Comparison of ENCODE assay signal across 19 cellular contexts in the genomic region with DNA sequence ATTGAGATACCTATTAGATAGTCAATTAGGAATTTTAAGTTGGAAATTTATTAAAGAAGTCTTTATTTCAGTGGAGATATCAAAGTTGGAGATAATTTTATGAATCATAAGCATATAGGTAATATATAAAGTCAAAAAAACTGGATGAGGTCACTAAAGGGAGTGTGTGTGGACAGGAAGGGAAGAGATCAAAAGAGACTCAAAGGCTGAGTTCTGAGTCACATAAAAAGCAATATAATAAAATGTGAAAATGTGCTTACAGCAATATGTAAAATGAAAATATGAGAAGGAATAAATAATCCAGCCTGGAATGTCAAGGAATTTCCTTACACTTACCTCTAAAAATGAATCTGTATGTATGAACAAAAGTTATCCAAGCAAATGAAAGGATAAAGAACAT.
DNase-seq lines count a peak whose midpoint lies in the region; ATAC-seq, FAIRE-seq and TF ChIP-seq lines count a peak whose summit lies in the region.
"Had no signal": no experiment of that assay in that cellular context is flagged by ENCODE, and none has a peak within 500 bp of the region (broad histone marks: within the 10 kb centered on the region; RNA-seq: fewer than 3 reads in every experiment).

No MANE protein-coding gene starts in this region.

- DNase-seq in Calu3 (no peak), ELR (ENCODE audit: low read depth) (peak; percentile 10), bronchial epithelial cell (ENCODE audit: low read depth) (peak; percentile 50), kidney tubule cell (ENCODE audit: low spot score) (peak; percentile 29), foreskin keratinocyte (no peak), SJCRH30 (no peak)
- DNase-seq: C1 segment of cervical spinal cord; CD4-positive, alpha-beta memory T cell; COR-L47; DMS153; DMS79 treated with DMSO at 0.1 percent for 48 hours; H9 had no signal

- no peaks in the 10 kb centered on the region for H3K4me1 ChIP-seq in foreskin keratinocyte
- no peaks in the 10 kb centered on the region for H3K4me1 ChIP-seq in SJCRH30

- ATAC-seq in GM19324 (IDR thresholded peaks at IDR 0.05; ENCODE audit: low FRiP score, unreplicated experiment) (no peak), HG02938 (IDR thresholded peaks at IDR 0.05; ENCODE audit: unreplicated experiment) (no peak), foreskin keratinocyte (no peak)
- ATAC-seq: GM23338, HCT116 had no signal

- H3K27ac ChIP-seq in foreskin keratinocyte (no peak overlapping the region), SJCRH30 (no peak overlapping the region)

- no peaks in the 10 kb centered on the region for H3K27me3 Mint-ChIP-seq in Calu3 (ENCODE audit: unreplicated experiment)
- H3K27me3 Mint-ChIP-seq: CD4-positive, alpha-beta memory T cell had no signal

- H3K36me3 ChIP-seq in bronchial epithelial cell (ENCODE audit: control insufficient read depth, insufficient read depth, low read length) = no peaks in the 10 kb centered on the region
- no peaks in the 10 kb centered on the region for H3K36me3 ChIP-seq in SJCRH30

- H3K36me3 Mint-ChIP-seq in Calu3 (ENCODE audit: insufficient read depth, unreplicated experiment) = no peaks in the 10 kb centered on the region
- H3K36me3 Mint-ChIP-seq: CD4-positive, alpha-beta memory T cell had no signal

- CTCF ChIA-PET in Calu3 (lab: Charles Lee) = no interaction called here

- peaks cover 6% of the 10 kb centered on the region for H3K9me3 Mint-ChIP-seq in Calu3 (ENCODE audit: low read depth, unreplicated experiment)
- H3K9me3 Mint-ChIP-seq: GM23338 had no signal

- H3K4me3 Mint-ChIP-seq in Calu3 (ENCODE audit: low read depth, unreplicated experiment) = no peak overlapping the region
- H3K4me3 Mint-ChIP-seq: CD4-positive, alpha-beta memory T cell; GM23338; H9 had no signal

- intact Hi-C loops in Calu3 (cut with micrococcal nuclease; ENCODE audit: unreplicated experiment) = no loop called here

- H3K4me3 ChIP-seq in bronchial epithelial cell (ENCODE audit: low read depth, low read length) (no peak overlapping the region), SJCRH30 (no peak overlapping the region)
- H3K4me3 ChIP-seq: GM23338 had no signal

- TF ChIP-seq CTCF in Calu3 (IDR thresholded peaks at IDR 0.05; ENCODE audit: unreplicated experiment) (no peak), bronchial epithelial cell (IDR thresholded peaks at IDR 0.05; ENCODE audit: insufficient read depth, low read length, severe bottlenecking) (no peak), foreskin keratinocyte (conservative IDR thresholded peaks at IDR 0.05) (no peak)

- H3K4me1 Mint-ChIP-seq in Calu3 (ENCODE audit: low read depth, unreplicated experiment) = peaks cover 16% of the 10 kb centered on the region
- H3K4me1 Mint-ChIP-seq: CD4-positive, alpha-beta memory T cell; GM23338; H9 had no signal

- BruUV-seq in Calu3 (replicated peaks; lab: Mats Ljungman, UMichigan) = no TSS peak

- peak overlapping the region; percentile 67 for H3K27ac Mint-ChIP-seq in Calu3 (ENCODE audit: unreplicated experiment)
- H3K27ac Mint-ChIP-seq: CD4-positive, alpha-beta memory T cell; GM23338; H9 had no signal

- H3K27me3 ChIP-seq in bronchial epithelial cell (ENCODE audit: control insufficient read depth, insufficient read depth, low read length) (no peaks in the 10 kb centered on the region), foreskin keratinocyte (no peaks in the 10 kb centered on the region), SJCRH30 (no peaks in the 10 kb centered on the region)

- no peaks in the 10 kb centered on the region for H3K9me3 ChIP-seq in SJCRH30 (replicated peaks)

- no peak for FAIRE-seq in bronchial epithelial cell (lab: Jason Lieb, UNC)
- FAIRE-seq: G401.6, GM12892, GM19239 had no signal

Comparison
In these comparisons a context has a peak if more than half of its experiments do, and no peak if none do; other contexts are left out.
1. DNase-seq: peak in ELR (single experiment), bronchial epithelial cell (single experiment) and kidney tubule cell (single experiment); none in Calu3 (single experiment), foreskin keratinocyte (0 of 2) and SJCRH30 (0 of 2).